ENCODE assay signal across 8 cellular contexts in genomic region chr10:102120987-102121738, GRCh38. TPM values are rescaled to one million over a fixed set of nuclear protein-coding genes. Genes with fewer than 3 reads are reported as not detected.
DNase-seq lines count a peak whose midpoint lies in the region; ATAC-seq lines count a peak whose summit lies in the region.

No MANE protein-coding gene starts in this region.

- peaks cover 34% of the 10 kb centered on the region for H3K4me1 Mint-ChIP-seq in activated T-cell treated with anti-CD3 and anti-CD28 coated beads, Interleukin-2, amount 50 U/mL, for 4 hours (ENCODE audit: low read depth)

- WGBS in thymus, result 4% methylated on average over 15 of the region's 15 CpGs

- ATAC-seq in activated T-cell treated with anti-CD3 and anti-CD28 coated beads, Interleukin-2, amount 50 U/mL, for 4 hours, result no peak
- ATAC-seq in GM18511 (IDR thresholded peaks at IDR 0.05; ENCODE audit: unreplicated experiment), result no peak

- H3K4me3 ChIP-seq in SK-N-MC, result peak overlapping the region; percentile 78
- H3K4me3 ChIP-seq in effector memory CD4-positive, alpha-beta T cell (ENCODE audit: insufficient read depth, low read depth, low read length, poor library complexity, severe bottlenecking), result peak overlapping the region; percentile 88
- H3K4me3 ChIP-seq in thymus (ENCODE audit: low read length), result peak overlapping the region; percentile 90

- no peaks in the 10 kb centered on the region for H3K9me3 Mint-ChIP-seq in activated T-cell treated with anti-CD3 and anti-CD28 coated beads, Interleukin-2, amount 50 U/mL, for 4 hours

- H3K9ac ChIP-seq in SK-N-MC (ENCODE audit: insufficient read length), result no peak overlapping the region

- no peaks in the 10 kb centered on the region for H3K9me3 ChIP-seq in SK-N-MC (ENCODE audit: low read depth, low read length)
- H3K9me3 ChIP-seq in effector memory CD4-positive, alpha-beta T cell (ENCODE audit: control insufficient read depth, low read length), result no peaks in the 10 kb centered on the region
- H3K9me3 ChIP-seq in thymus (ENCODE audit: control insufficient read depth), result peaks cover 2% of the 10 kb centered on the region

- no peak for DNase-seq in activated T-cell treated with anti-CD3 and anti-CD28 coated beads, Interleukin-2, amount 50 U/mL, for 4 hours
- DNase-seq in activated T-cell treated with anti-CD3 and anti-CD28 coated beads, Interleukin-2, amount 50 U/mL, for 1 hour, result no peak
- DNase-seq in SK-N-MC (ENCODE audit: low read depth, low spot score) (no peak), medulla oblongata (ENCODE audit: extremely low spot score) (peak; percentile 54), GF-D8 (lab: John Stamatoyannopoulos, UW) (no peak)
- DNase-seq in effector memory CD4-positive, alpha-beta T cell, result no peak

- peaks cover 42% of the 10 kb centered on the region for H3K4me1 ChIP-seq in effector memory CD4-positive, alpha-beta T cell (ENCODE audit: control insufficient read depth, insufficient read depth, low read length, poor library complexity, severe bottlenecking)
- peaks cover 38% of the 10 kb centered on the region for H3K4me1 ChIP-seq in thymus (ENCODE audit: control insufficient read depth, insufficient read depth, low read length)

- H3K27me3 ChIP-seq in effector memory CD4-positive, alpha-beta T cell (replicated peaks; ENCODE audit: control insufficient read depth, insufficient read depth, low read length, poor library complexity, severe bottlenecking), result no peaks in the 10 kb centered on the region
- H3K27me3 ChIP-seq in thymus (ENCODE audit: control insufficient read depth, insufficient read depth), result no peaks in the 10 kb centered on the region

- H3K4me3 Mint-ChIP-seq in activated T-cell treated with anti-CD3 and anti-CD28 coated beads, Interleukin-2, amount 50 U/mL, for 4 hours, result peak overlapping the region; percentile 85

- H3K27me3 Mint-ChIP-seq in activated T-cell treated with anti-CD3 and anti-CD28 coated beads, Interleukin-2, amount 50 U/mL, for 4 hours (ENCODE audit: low read depth), result no peaks in the 10 kb centered on the region

- H3K27ac ChIP-seq in SK-N-MC (no peak overlapping the region; the same call in 1 of the 2 replicates), thymus (ENCODE audit: low read depth) (peak overlapping the region; percentile 99)
- H3K27ac ChIP-seq in effector memory CD4-positive, alpha-beta T cell (ENCODE audit: insufficient read depth, low read length, poor library complexity, severe bottlenecking), result peak overlapping the region; percentile 95

- H3K36me3 ChIP-seq in SK-N-MC (ENCODE audit: insufficient read depth, low read length) (no peaks in the 10 kb centered on the region), thymus (ENCODE audit: control insufficient read depth, insufficient read depth) (no peaks in the 10 kb centered on the region)
- no peaks in the 10 kb centered on the region for H3K36me3 ChIP-seq in effector memory CD4-positive, alpha-beta T cell (ENCODE audit: control insufficient read depth, insufficient read depth, low read length)

- no peaks in the 10 kb centered on the region for H3K36me3 Mint-ChIP-seq in activated T-cell treated with anti-CD3 and anti-CD28 coated beads, Interleukin-2, amount 50 U/mL, for 4 hours (ENCODE audit: insufficient read depth)

RNA-seq across cellular contexts. Expression of gene LDB1, which starts 1.0 kb away (rescaled TPM):
- total RNA-seq in activated T-cell treated with anti-CD3 and anti-CD28 coated beads, Interleukin-2, amount 50 U/mL, for 4 hours, result 10 to 100 TPM; 55.7 to 59.6 (median 56.2) TPM
- polyA plus RNA-seq in thymus, result 42.7 TPM

RNA-seq across cellular contexts. Expression of gene PPRC1, which starts 11.7 kb away (rescaled TPM):
- total RNA-seq in activated T-cell treated with anti-CD3 and anti-CD28 coated beads, Interleukin-2, amount 50 U/mL, for 4 hours, result 100 to 1,000 TPM; 155 to 161 (median 156) TPM
- 19.3 TPM for polyA plus RNA-seq in thymus

RNA-seq across cellular contexts. Expression of gene NOLC1, which starts 31.0 kb away (rescaled TPM):
- total RNA-seq in activated T-cell treated with anti-CD3 and anti-CD28 coated beads, Interleukin-2, amount 50 U/mL, for 4 hours, result 100 to 1,000 TPM; 451 to 523 (median 461) TPM
- 42.5 TPM for polyA plus RNA-seq in thymus

RNA-seq across cellular contexts. Expression of gene HPS6, which starts 56.0 kb away (rescaled TPM):
- 10 to 100 TPM; 25.4 to 27.7 (median 25.5) TPM for total RNA-seq in activated T-cell treated with anti-CD3 and anti-CD28 coated beads, Interleukin-2, amount 50 U/mL, for 4 hours
- 8.7 TPM for polyA plus RNA-seq in thymus
